8 cellular contexts compared by ENCODE assay signal in the genomic region with DNA sequence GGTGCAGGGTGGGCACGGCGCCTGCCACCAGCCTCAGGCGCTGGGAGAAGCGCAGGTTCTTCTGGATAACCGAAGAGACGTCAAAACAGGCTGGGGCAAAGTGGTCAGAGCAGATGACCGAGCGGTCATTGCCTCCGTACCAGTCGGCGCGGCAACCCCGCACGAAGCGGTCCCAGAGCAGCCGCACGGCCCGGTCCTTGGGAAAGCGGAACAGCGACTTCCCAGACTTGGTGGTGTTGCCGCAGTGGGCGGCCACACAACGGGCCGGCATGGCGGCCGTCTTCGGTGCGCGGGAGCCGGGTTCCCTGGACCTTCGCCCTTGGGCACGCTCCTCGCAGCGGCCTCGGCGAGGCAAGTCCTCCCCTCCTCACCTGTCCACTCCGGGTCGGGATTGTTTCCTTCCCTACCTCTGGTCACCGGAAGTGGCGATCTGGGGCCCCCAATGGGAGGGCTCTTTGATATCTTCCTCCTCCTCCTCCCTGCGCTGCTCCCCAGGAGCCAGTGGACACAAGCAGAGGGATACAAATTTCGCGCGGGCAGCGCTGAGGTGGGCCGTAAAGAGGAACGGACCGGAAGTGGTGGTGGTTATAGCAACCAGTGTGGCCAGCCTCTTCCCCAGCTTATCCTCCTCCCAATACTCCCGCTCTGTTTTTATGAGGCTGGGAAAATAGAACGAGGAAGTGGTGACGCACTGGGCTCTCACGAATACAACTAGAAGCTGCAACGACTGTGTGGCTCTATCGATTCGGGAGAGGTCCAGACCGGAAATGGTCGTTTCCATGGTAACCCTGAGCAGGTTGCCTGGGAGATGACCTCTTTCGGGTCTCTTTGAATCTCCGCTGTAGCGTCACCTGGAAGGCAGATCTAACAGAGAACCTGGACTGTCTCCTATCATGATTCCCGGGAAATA. TPM values are rescaled to one million over a fixed set of nuclear protein-coding genes. Genes with fewer than 3 reads are reported as not detected.
DNase-seq lines count a peak whose midpoint lies in the region; ATAC-seq and TF ChIP-seq lines count a peak whose summit lies in the region.

A gene with protein sequence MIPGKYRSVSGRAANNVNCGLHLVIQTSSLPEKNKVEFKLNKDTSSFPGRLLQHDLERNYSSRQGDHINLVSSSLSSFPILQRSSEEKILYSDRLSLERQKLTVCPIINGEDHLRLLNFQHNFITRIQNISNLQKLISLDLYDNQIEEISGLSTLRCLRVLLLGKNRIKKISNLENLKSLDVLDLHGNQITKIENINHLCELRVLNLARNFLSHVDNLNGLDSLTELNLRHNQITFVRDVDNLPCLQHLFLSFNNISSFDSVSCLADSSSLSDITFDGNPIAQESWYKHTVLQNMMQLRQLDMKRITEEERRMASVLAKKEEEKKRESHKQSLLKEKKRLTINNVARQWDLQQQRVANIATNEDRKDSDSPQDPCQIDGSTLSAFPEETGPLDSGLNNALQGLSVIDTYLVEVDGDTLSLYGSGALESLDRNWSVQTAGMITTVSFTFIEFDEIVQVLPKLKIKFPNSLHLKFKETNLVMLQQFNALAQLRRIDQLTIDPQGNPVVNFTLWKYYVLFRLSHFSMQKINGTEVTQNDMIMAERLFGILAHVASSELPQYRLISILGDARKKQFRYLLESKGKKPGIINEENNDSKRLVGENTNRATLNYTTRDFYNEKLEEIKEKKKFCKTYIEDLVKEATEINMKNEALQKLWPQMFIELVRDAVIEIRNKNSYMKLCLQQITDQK (plus strand): TSS at position 825 of the 910 bp plus-strand sequence. CDS start 69 bp downstream, at position 894.
A gene (minus strand): TSS at position 432 of the 910 bp plus-strand sequence. CDS start 161 bp downstream, at position 271.

- no peak within 1 kb of the TSS for H3K18ac ChIP-seq in mesendoderm (ENCODE audit: low read length)

- peak within 1 kb of the TSS; percentile 79 for H3K9ac ChIP-seq in mesendoderm (ENCODE audit: low read length)

- WGBS in mesendoderm (ENCODE audit: extremely low coverage, insufficient coverage, low lambda C conversion rate): no CpG with 5 or more reads among the region's 61 CpGs

- peaks cover 5% of the 10 kb centered on the region for H3K36me3 Mint-ChIP-seq in activated CD4-positive, alpha-beta memory T cell treated with anti-CD3 and anti-CD28 coated beads for 36 hours

- H3K9me3 Mint-ChIP-seq in activated CD4-positive, alpha-beta memory T cell treated with anti-CD3 and anti-CD28 coated beads for 36 hours: no peaks in the 10 kb centered on the region

- peak within 1 kb of the TSS; percentile 24 for H3K27ac Mint-ChIP-seq in activated CD4-positive, alpha-beta memory T cell treated with anti-CD3 and anti-CD28 coated beads for 36 hours

- H3K4me1 ChIP-seq in mesendoderm (ENCODE audit: control insufficient read depth, low read depth, low read length): peaks cover 3% of the 10 kb centered on the region

- H3K23ac ChIP-seq in mesendoderm (ENCODE audit: low read length): no peak within 1 kb of the TSS

- peaks cover 4% of the 10 kb centered on the region for H3K79me1 ChIP-seq in mesendoderm (ENCODE audit: low read length)

- no peaks in the 10 kb centered on the region for H3K36me3 ChIP-seq in mesendoderm (ENCODE audit: control insufficient read depth, insufficient read depth, low read length)

- H3K4me1 Mint-ChIP-seq in activated CD4-positive, alpha-beta memory T cell treated with anti-CD3 and anti-CD28 coated beads for 36 hours (ENCODE audit: low read depth): peaks cover 9% of the 10 kb centered on the region

- CTCF ChIA-PET in activated CD4-positive, alpha-beta memory T cell treated with anti-CD3 and anti-CD28 coated beads for 36 hours (lab: Charles Lee): interaction anchor here (1.4 to 1.5 kb wide), 2 partner anchors 15 to 67 kb away, joined by 3 to 4 read pairs; no protein-coding TSS in a partner anchor

- H3K4me3 Mint-ChIP-seq in activated CD4-positive, alpha-beta memory T cell treated with anti-CD3 and anti-CD28 coated beads for 36 hours: peak within 1 kb of the TSS; percentile 84

- H3K27ac ChIP-seq in epithelial cell of prostate (peak within 1 kb of the TSS; percentile 75), mesendoderm (ENCODE audit: low read depth, low read length) (peak within 1 kb of the TSS; percentile 61)

- no peak within 1 kb of the TSS for H3K4ac ChIP-seq in mesendoderm (ENCODE audit: low read depth, low read length)

- H3K79me2 ChIP-seq in mesendoderm (ENCODE audit: control insufficient read depth, insufficient read depth, low read length): peaks cover 2% of the 10 kb centered on the region

- H4K8ac ChIP-seq in mesendoderm (ENCODE audit: low read depth, low read length): peak within 1 kb of the TSS; percentile 2

- no peaks in the 10 kb centered on the region for H3K27me3 ChIP-seq in mesendoderm (ENCODE audit: insufficient read depth, low read length, poor library complexity)

- no peak within 1 kb of the TSS for H2BK5ac ChIP-seq in mesendoderm (ENCODE audit: low read length)

- TF ChIP-seq CTCF in AG09319 (IDR thresholded peaks at IDR 0.05; ENCODE audit: low read depth, low read length): no peak

- H2AK5ac ChIP-seq in mesendoderm (ENCODE audit: low read length): no peak within 1 kb of the TSS

- ATAC-seq in GM18909 (IDR thresholded peaks at IDR 0.05; ENCODE audit: poor library complexity, unreplicated experiment) (peak; percentile 82), HG03135 (IDR thresholded peaks at IDR 0.05; ENCODE audit: unreplicated experiment) (peak; percentile 76)

- no peak within 1 kb of the TSS for H2BK120ac ChIP-seq in mesendoderm (ENCODE audit: low read depth, low read length)

- peak within 1 kb of the TSS; percentile 88 for H3K56ac ChIP-seq in mesendoderm (ENCODE audit: low read length)

- intact Hi-C loops in activated CD4-positive, alpha-beta memory T cell treated with anti-CD3 and anti-CD28 coated beads for 36 hours (cut with micrococcal nuclease): no loop called here

- H3K4me3 ChIP-seq in mesendoderm (ENCODE audit: low read length): peak within 1 kb of the TSS; percentile 63

- H4K5ac ChIP-seq in mesendoderm (ENCODE audit: low read length): no peak within 1 kb of the TSS

- H3K27me3 Mint-ChIP-seq in activated CD4-positive, alpha-beta memory T cell treated with anti-CD3 and anti-CD28 coated beads for 36 hours: peaks cover 39% of the 10 kb centered on the region

- no peak within 1 kb of the TSS for H2BK15ac ChIP-seq in mesendoderm (replicated peaks; ENCODE audit: low read depth)

- POLR2A ChIA-PET in activated CD4-positive, alpha-beta memory T cell treated with anti-CD3 and anti-CD28 coated beads for 36 hours (lab: Charles Lee): no interaction called here

- H3K4me2 ChIP-seq in mesendoderm (ENCODE audit: low read length): peak within 1 kb of the TSS; percentile 74

- DNase-seq in AG09319 (ENCODE audit: extremely low read depth, low read depth) (peak; percentile 86), NCI-H2227 treated with DMSO at 0.1 percent for 48 hours (lab: John Stamatoyannopoulos, UW) (peak; percentile 97), epithelial cell of prostate (ENCODE audit: low read depth, low spot score) (peak; percentile 88), mesendoderm (peak; percentile 95)
- peak; percentile 70 for DNase-seq in activated CD4-positive, alpha-beta memory T cell treated with anti-CD3 and anti-CD28 coated beads for 36 hours
- DNase-seq in stimulated activated CD8-positive, alpha-beta memory T cell treated with anti-CD3 and anti-CD28 coated beads, Interleukin-4, amount 100 ng/mL, for 48 hours: peak; percentile 68

RNA-seq across cellular contexts. Expression of the first gene that starts in this region (rescaled TPM):
- total RNA-seq in activated CD4-positive, alpha-beta memory T cell treated with anti-CD3 and anti-CD28 coated beads for 36 hours: under 1 TPM; 0.26 to 0.46 TPM
- polyA plus RNA-seq in mesendoderm (2013, experiment 1 of 2): 5.2 TPM
- polyA plus RNA-seq in mesendoderm (2013, experiment 2 of 2): 5.2 TPM

RNA-seq across cellular contexts. Expression of the second gene that starts in this region (rescaled TPM):
- under 1 TPM; 0.19 to 0.51 TPM for total RNA-seq in activated CD4-positive, alpha-beta memory T cell treated with anti-CD3 and anti-CD28 coated beads for 36 hours
- polyA plus RNA-seq in mesendoderm (2013, experiment 1 of 2): 3.1 TPM
- polyA plus RNA-seq in mesendoderm (2013, experiment 2 of 2): 3.6 TPM

Comparison
In these comparisons a context has a peak if more than half of its experiments do, and no peak if none do; other contexts are left out.
1. Peak in every context shown above with its lines: DNase-seq, ATAC-seq, H3K4me3 ChIP-seq and H3K27ac ChIP-seq.
2. Peak in DNase-seq in activated CD4-positive, alpha-beta memory T cell treated with anti-CD3 and anti-CD28 coated beads for 36 hours; RNA of the genes that start here not detected or under 1 TPM.